Comparison of ENCODE assay signal across 9 cellular contexts in genomic region chr11:65916391-65916790, GRCh38. TPM values are rescaled to one million over a fixed set of nuclear protein-coding genes. Genes with fewer than 3 reads are reported as not detected.
A peak's percentile ranks its signal among the peaks of the same experiment; 100 is the strongest.
DNase-seq lines count a peak whose midpoint lies in the region; ATAC-seq and TF ChIP-seq lines count a peak whose summit lies in the region.
"Had no signal": no experiment of that assay in that cellular context is flagged by ENCODE, and none has a peak within 500 bp of the region (broad histone marks: within the 10 kb centered on the region; RNA-seq: fewer than 3 reads in every experiment).

No MANE protein-coding gene starts in this region.

- peak overlapping the region in 4 of 5 experiments; percentile 56 to 92 (median 74) for H3K27ac Mint-ChIP-seq in brain

- peak overlapping the region; percentile 93 to 97 for H3K27ac ChIP-seq in right atrium auricular region
- H3K27ac ChIP-seq in muscle layer of duodenum (ENCODE audit: low read length) = peak overlapping the region; percentile 90
- peak overlapping the region; percentile 33 for H3K27ac ChIP-seq in urinary bladder (ENCODE audit: low read depth)

- H3K27me3 ChIP-seq in right atrium auricular region = no peaks in the 10 kb centered on the region
- no peaks in the 10 kb centered on the region for H3K27me3 ChIP-seq in muscle layer of duodenum (ENCODE audit: low read depth, low read length)

- no peak for DNase-seq in right atrium auricular region (ENCODE audit: low spot score)
- no peak for DNase-seq in cardiac septum (ENCODE audit: low spot score)
- no peak for DNase-seq in activated gamma-delta T cell treated with Interleukin-2 at 50 U/mL for 16 hours
- DNase-seq in central memory CD4-positive, alpha-beta T cell = no peak
- DNase-seq: activated CD4-positive, CD25-positive, alpha-beta regulatory T cell had no signal

- H3K36me3 ChIP-seq in right atrium auricular region = no peaks in the 10 kb centered on the region
- H3K36me3 ChIP-seq in muscle layer of duodenum (ENCODE audit: control insufficient read depth in 1 of 2, insufficient read depth in 2 of 2, low read length in 2 of 2) = peaks cover 0 to 13% of the 10 kb centered on the region in 2 donors
- no peaks in the 10 kb centered on the region for H3K36me3 ChIP-seq in urinary bladder (ENCODE audit: insufficient read depth)

- H3K4me1 ChIP-seq in right atrium auricular region (peaks cover 0 to 63% of the 10 kb centered on the region in 2 donors), muscle layer of duodenum (ENCODE audit: control insufficient read depth in 1 of 2, insufficient read depth in 2 of 2, low read length in 2 of 2) (peaks cover 7 to 63% of the 10 kb centered on the region in 2 donors), urinary bladder (ENCODE audit: insufficient read depth) (peaks cover 2% of the 10 kb centered on the region)

- H3K36me3 Mint-ChIP-seq in brain = no peaks in the 10 kb centered on the region

- intact Hi-C loops in cardiac septum (cut with DNase I) = loop anchor here (5.0 kb wide), 1 partner anchor 86 kb away; the partner anchor contains the start of genes BANF1 and EIF1AD

- H3K4me3 Mint-ChIP-seq in brain = peak overlapping the region; percentile 77 to 93 (median 88)

- WGBS in urinary bladder = 67% methylated on average over 7 of the region's 7 CpGs

- no peak overlapping the region for H3K4me3 ChIP-seq in right atrium auricular region
- peak overlapping the region; percentile 0 to 98 for H3K4me3 ChIP-seq in muscle layer of duodenum (ENCODE audit: low read depth in 1 of 2, low read length in 2 of 2)
- H3K4me3 ChIP-seq in urinary bladder (ENCODE audit: low read depth, low read length) = no peak overlapping the region

- H3K9me3 ChIP-seq in right atrium auricular region = no peaks in the 10 kb centered on the region
- no peaks in the 10 kb centered on the region for H3K9me3 ChIP-seq in muscle layer of duodenum (ENCODE audit: control insufficient read depth in 1 of 2, low read length in 2 of 2)

- H3K27me3 Mint-ChIP-seq in brain = peaks cover 13% of the 10 kb centered on the region

- TF ChIP-seq CTCF in right atrium auricular region (IDR thresholded peaks at IDR 0.05) = no peak
- no peak for TF ChIP-seq CTCF in brain (conservative IDR thresholded peaks at IDR 0.05)

- H3K4me1 Mint-ChIP-seq in brain = peaks cover 47% of the 10 kb centered on the region

- no peaks in the 10 kb centered on the region for H3K9me3 Mint-ChIP-seq in brain

- ATAC-seq in HG02970 (IDR thresholded peaks at IDR 0.05; ENCODE audit: low FRiP score, unreplicated experiment) = no peak

RNA-seq across cellular contexts. Expression of gene C11orf68, which starts 2.5 kb away (rescaled TPM):
- 10 to 100 TPM; 13.9 to 23.5 TPM for total RNA-seq in right atrium auricular region
- 45.2 TPM for total RNA-seq in cardiac septum
- 79.1 TPM for polyA plus RNA-seq in brain (ENCODE audit: insufficient read depth, low read depth, low replicate concordance)
- total RNA-seq in urinary bladder = 11.8 TPM
- 65.9 TPM for polyA plus RNA-seq in urinary bladder

RNA-seq across cellular contexts. Expression of gene DRAP1, which starts 2.8 kb away (rescaled TPM):
- total RNA-seq in right atrium auricular region = 10 to 100 TPM; 72.1 to 83.1 TPM
- total RNA-seq in cardiac septum = 113 TPM
- polyA plus RNA-seq in brain (ENCODE audit: insufficient read depth, low read depth, low replicate concordance) = 170 TPM
- total RNA-seq in urinary bladder = 36.7 TPM
- polyA plus RNA-seq in urinary bladder = 111 TPM

RNA-seq across cellular contexts. Expression of gene FOSL1, which starts 16.2 kb away (rescaled TPM):
- 1 to 10 TPM; 4.9 to 6.8 TPM for total RNA-seq in right atrium auricular region
- 2.0 TPM for total RNA-seq in cardiac septum
- 0.76 TPM for polyA plus RNA-seq in brain (ENCODE audit: insufficient read depth, low read depth, low replicate concordance)
- not detected for total RNA-seq in urinary bladder
- 7.5 TPM for polyA plus RNA-seq in urinary bladder

RNA-seq across cellular contexts. Expression of gene CCDC85B, which starts 25.9 kb away (rescaled TPM):
- total RNA-seq in right atrium auricular region = 100 to 1,000 TPM; 115 to 172 TPM
- total RNA-seq in cardiac septum = 66.2 TPM
- 38.8 TPM for polyA plus RNA-seq in brain (ENCODE audit: insufficient read depth, low read depth, low replicate concordance)
- 6.9 TPM for total RNA-seq in urinary bladder
- polyA plus RNA-seq in urinary bladder = 84.1 TPM

RNA-seq across cellular contexts. Expression of gene FIBP, which starts 28.1 kb away (rescaled TPM):
- total RNA-seq in right atrium auricular region = 10 to 100 TPM; 50.9 to 82.8 TPM
- 62.6 TPM for total RNA-seq in cardiac septum
- 143 TPM for polyA plus RNA-seq in brain (ENCODE audit: insufficient read depth, low read depth, low replicate concordance)
- total RNA-seq in urinary bladder = 60.7 TPM
- polyA plus RNA-seq in urinary bladder = 64.0 TPM

Comparison
In these comparisons a context has a peak if more than half of its experiments do, and no peak if none do; other contexts are left out.
1. H3K27ac ChIP-seq: peak in every context shown above with its lines; median percentile 95 in right atrium auricular region; 90 in muscle layer of duodenum; 33 in urinary bladder.
2. H3K4me3 ChIP-seq: peak in muscle layer of duodenum (2 of 2); none in right atrium auricular region (0 of 2) and urinary bladder (single experiment).